8 cellular contexts compared by ENCODE assay signal in the genomic region with DNA sequence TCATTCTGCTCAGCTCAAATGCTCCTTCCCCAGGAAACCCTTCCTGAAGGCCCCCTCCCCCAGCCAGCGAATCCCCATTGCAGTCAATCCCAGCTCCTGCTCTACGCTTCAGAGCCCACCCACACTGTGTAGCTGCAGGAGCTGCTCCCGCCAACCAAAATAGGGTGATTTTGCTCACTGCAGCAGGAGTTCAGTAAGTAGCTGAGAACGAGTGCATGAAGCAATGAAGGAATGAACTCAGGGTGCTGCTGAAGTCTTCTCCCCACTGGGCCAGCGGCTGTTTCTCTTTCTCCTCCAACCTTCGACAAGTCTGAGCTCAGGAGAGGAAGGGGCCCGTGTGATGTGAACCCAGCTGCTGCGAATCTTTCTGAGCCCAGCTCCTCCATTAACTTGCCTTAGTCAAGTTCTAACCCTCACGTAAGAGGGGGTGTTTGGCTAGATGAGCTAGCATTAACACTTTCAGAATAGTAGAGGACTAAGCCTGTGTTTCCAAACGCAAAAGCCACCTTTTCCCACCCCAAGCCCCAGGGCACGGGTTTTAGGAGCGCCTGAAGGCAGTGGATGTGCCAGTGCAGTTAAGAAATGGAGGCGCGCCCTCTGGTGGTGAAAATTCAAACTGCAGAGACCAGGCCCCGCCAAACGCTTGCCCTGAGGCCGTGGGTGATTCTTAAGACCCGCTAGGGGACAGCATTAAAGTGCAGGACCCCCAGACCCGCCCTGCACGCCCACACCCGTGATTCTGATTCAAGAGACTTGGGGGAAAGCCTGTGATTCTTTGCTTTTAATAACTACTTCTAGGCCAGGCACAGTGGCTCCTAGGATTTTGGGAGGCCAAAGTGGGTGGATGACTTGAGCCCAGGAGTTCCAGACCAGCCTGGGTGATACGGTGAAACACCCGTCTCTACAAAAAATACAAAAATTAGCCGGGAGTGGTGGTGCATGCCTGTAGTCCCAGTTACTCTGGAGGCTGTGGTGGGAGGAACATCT. TPM values are rescaled to one million over a fixed set of nuclear protein-coding genes. Genes with fewer than 3 reads are reported as not detected.
DNase-seq lines count a peak whose midpoint lies in the region; ATAC-seq, FAIRE-seq and TF ChIP-seq lines count a peak whose summit lies in the region.

No MANE protein-coding gene starts in this region.

- TF ChIP-seq POLR2A in GM12878 (IDR thresholded peaks at IDR 0.05; ENCODE audit: low read depth, low read length), result no peak

- no peaks in the 10 kb centered on the region for H3K79me2 ChIP-seq in GM12878 (ENCODE audit: control insufficient read depth, insufficient read depth, low read length)

- TF ChIP-seq RAD21 in GM12878 (IDR thresholded peaks at IDR 0.05; ENCODE audit: insufficient read depth, low read depth, low read length), result peak; percentile 61

- 8% methylated on average over 24 of the region's 24 CpGs for WGBS in GM12878 (ENCODE audit: insufficient coverage, insufficient replicate concordance, low lambda C conversion rate, missing lambda C conversion rate)

- H3K4me1 Mint-ChIP-seq in T-cell, result no peaks in the 10 kb centered on the region

- peak; percentile 22 for DNase-seq in NK-92 treated with Interleukin-12 subunit alpha and Interleukin-12 subunit beta, amount 100 ng/mL, for 24 hours (lab: John Stamatoyannopoulos, UW)
- DNase-seq in NK-92 (lab: John Stamatoyannopoulos, UW; ENCODE audit: unreplicated experiment) (no peak), HUDEP-2 (lab: John Stamatoyannopoulos, UW; ENCODE audit: unreplicated experiment in 76 of 76) (peak in 39 of 76 experiments; percentile 1 to 55 (median 29)), T-cell (peak in 25 of 34 experiments; percentile 5 to 42 (median 25)), GM12878 (ENCODE audit: low read depth, low spot score) (no peak), iris pigment epithelial cell (ENCODE audit: low read depth) (peak; percentile 52)
- peak; percentile 27 to 54 for DNase-seq in stimulated activated CD4-positive, alpha-beta T cell treated with anti-CD3 and anti-CD28 coated beads, Interleukin-1b, Interleukin-23, amount 100 ng/mL, for 4 hours (ENCODE audit: low read depth in 2 of 2)

- H3K27ac Mint-ChIP-seq in T-cell, result no peak overlapping the region

- ATAC-seq in T-cell (replicated peaks in 1 of 4) (peak in 1 of 4 experiments; percentile 40), GM12878 (peak; percentile 93), GM19452 (IDR thresholded peaks at IDR 0.05; ENCODE audit: unreplicated experiment) (no peak)

- H3K4me3 ChIP-seq in GM12878, result no peak overlapping the region

- H3K4me2 ChIP-seq in GM12878 (ENCODE audit: control insufficient read depth, insufficient read depth), result no peak overlapping the region

- H3K4me3 Mint-ChIP-seq in T-cell, result no peak overlapping the region

- in situ Hi-C loops in GM12878 (cut with MboI), result loop anchor here (5.0 kb wide), 1 partner anchor 117 kb away; no protein-coding TSS in a partner anchor

- no peaks in the 10 kb centered on the region for H4K20me1 ChIP-seq in GM12878 (ENCODE audit: control insufficient read depth, insufficient read depth)

- H3K4me1 ChIP-seq in GM12878 (ENCODE audit: control insufficient read depth, insufficient read depth, low read length), result no peaks in the 10 kb centered on the region

- H3K36me3 Mint-ChIP-seq in T-cell, result no peaks in the 10 kb centered on the region

- H3K9me3 Mint-ChIP-seq in T-cell, result peaks cover 2 to 13% (median 7%) of the 10 kb centered on the region in 3 donors

- CTCF ChIA-PET in T-cell (lab: Charles Lee), result no interaction called here
- CTCF ChIA-PET in GM12878 (lab: Yijun Ruan, JAX), result interaction anchor here (0.6 to 3.2 kb wide), 23 partner anchors 8 to 413 kb away, joined by 3 to 22 read pairs (median 3); partner anchors contain the start of gene SERPINA4

- intact Hi-C loops in GM12878 (cut with micrococcal nuclease; ENCODE audit: unreplicated experiment), result loop anchor here (1.0 kb wide), 4 partner anchors 63 to 417 kb away; no protein-coding TSS in a partner anchor

- no peak for TF ChIP-seq EP300 in GM12878 (IDR thresholded peaks at IDR 0.05; ENCODE audit: borderline replicate concordance in 1 of 2, control insufficient read depth in 1 of 2, low read depth in 2 of 2, low read length in 2 of 2)

- SMC1A ChIA-PET in GM12878 (lab: Charles Lee; ENCODE audit: uncharacterized antibody, unreplicated experiment), result interaction anchor here (0.8 to 1.3 kb wide), 4 partner anchors 113 to 126 kb away, joined by 3 to 10 read pairs (median 4); no protein-coding TSS in a partner anchor

- no peak overlapping the region for H3K9ac ChIP-seq in GM12878 (ENCODE audit: control insufficient read depth, insufficient read depth, low read length)

- RAD21 ChIA-PET in GM12878 (lab: Charles Lee; ENCODE audit: unreplicated experiment), result interaction anchor here (0.6 to 2.7 kb wide), 6 partner anchors 19 to 416 kb away, joined by 3 to 12 read pairs (median 3); no protein-coding TSS in a partner anchor

- H3K27me3 Mint-ChIP-seq in T-cell, result peaks cover 25 to 26% of the 10 kb centered on the region in 2 donors

- no peaks in the 10 kb centered on the region; the same call in 2 of the 3 replicates for H3K9me3 ChIP-seq in GM12878 (replicated peaks; ENCODE audit: control insufficient read depth, insufficient read depth, low read length)

- no peaks in the 10 kb centered on the region for H3K36me3 ChIP-seq in GM12878 (ENCODE audit: control insufficient read depth in 2 of 2, insufficient read depth in 2 of 2, low read length in 1 of 2)

- TF ChIP-seq CTCF in GM12878 (IDR thresholded peaks at IDR 0.05 in 2 of 3, conservative IDR thresholded peaks at IDR 0.05 in 1 of 3; ENCODE audit: control insufficient read depth in 2 of 3, extremely low read depth in 1 of 3, insufficient read depth in 1 of 3, low read depth in 3 of 3, low read length in 3 of 3), result peak; percentile 78 to 86 (median 86)

- no peak overlapping the region for H3K27ac ChIP-seq in GM12878 (ENCODE audit: control insufficient read depth, insufficient read depth)

- peaks cover 0 to 8% of the 10 kb centered on the region in 2 experiments; a peak in 1 of 4 replicates for H3K27me3 ChIP-seq in GM12878 (replicated peaks in 1 of 2; ENCODE audit: control insufficient read depth in 2 of 2, insufficient read depth in 2 of 2, low read length in 1 of 2)

- FAIRE-seq in GM12878 (lab: Jason Lieb, UNC), result peak; percentile 86

- POLR2A ChIA-PET in T-cell (lab: Charles Lee) (no interaction called here), GM12878 (lab: Charles Lee) (no interaction called here)

- no peak overlapping the region for H2AFZ ChIP-seq in GM12878 (ENCODE audit: control insufficient read depth, low read depth, low read length)

- BruUV-seq in GM12878 (replicated peaks; lab: Mats Ljungman, UMichigan), result no TSS peak

RNA-seq across cellular contexts. Expression of gene SERPINA4, which starts 11.9 kb away (rescaled TPM):
- total RNA-seq in T-cell (under 1 TPM in 1 of 5 donors, not detected in 4; 0.22 TPM), GM12878 (2014; rRNA removed) (not detected in 2 replicates), GM12878 (2014; rRNA removed; fragmentation: Illumina TruSeq; extraction: Trizol) (not detected in 2 replicates), GM12878 (2021) (0.13 TPM in 1 of 2 replicates, not detected in the other)
- not detected in 2 replicates for total RNA-seq in GM12878 (2013; cell fraction: nucleolus; rRNA removed)
- polyA plus RNA-seq in GM12878 (2011; ENCODE audit: low read depth), result not detected
- polyA plus RNA-seq in GM12878 (2011; rRNA removed) (0.04 TPM in 1 of 2 replicates, not detected in the other), GM12878 (2014; fragmentation: Illumina TruSeq; extraction: Trizol) (not detected in 2 replicates), GM12878 (2014; fragmentation: Nextera tagmentation; extraction: Ambion mirVana) (not detected), GM12878 (2014; rRNA removed) (not detected in 2 replicates), GM12878 (2016; fragmentation: Nextera tagmentation; extraction: Ambion mirVana) (not detected)
- 0.03 and 0.05 TPM in 2 replicates for polyA plus RNA-seq in GM12878 (2011; cell fraction: cytosol; rRNA removed)
- polyA plus RNA-seq in GM12878 (2011; cell fraction: nucleus; rRNA removed), result 0.07 TPM in 1 of 2 replicates, not detected in the other
- polyA plus RNA-seq in GM12878 (2012), result not detected in 2 replicates
- polyA minus RNA-seq in GM12878 (2011; rRNA and poly(A)+ RNA removed), result not detected in 2 replicates
- polyA minus RNA-seq in GM12878 (2011; cell fraction: cytosol; rRNA and poly(A)+ RNA removed), result not detected in 2 replicates
- not detected in 2 replicates for polyA minus RNA-seq in GM12878 (2011; cell fraction: nucleus; rRNA and poly(A)+ RNA removed)

RNA-seq across cellular contexts. Expression of gene SERPINA5, which starts 31.9 kb away (rescaled TPM):
- 1 to 10 TPM in 1 of 5 donors, under 1 TPM in 2, not detected in 2; 0.92 to 1.1 (median 0.99) TPM for total RNA-seq in T-cell
- not detected in 2 replicates for total RNA-seq in GM12878 (2013; cell fraction: nucleolus; rRNA removed)
- total RNA-seq in GM12878 (2014; rRNA removed), result not detected in 2 replicates
- not detected in 2 replicates for total RNA-seq in GM12878 (2014; rRNA removed; fragmentation: Illumina TruSeq; extraction: Trizol)
- 0.56 and 0.90 TPM in 2 replicates for total RNA-seq in GM12878 (2021)
- polyA plus RNA-seq in GM12878 (2011; ENCODE audit: low read depth), result not detected
- polyA plus RNA-seq in GM12878 (2011; rRNA removed), result not detected in 2 replicates
- polyA plus RNA-seq in GM12878 (2011; cell fraction: cytosol; rRNA removed), result 0.12 TPM in 1 of 2 replicates, not detected in the other
- not detected in 2 replicates for polyA plus RNA-seq in GM12878 (2011; cell fraction: nucleus; rRNA removed)
- not detected in 2 replicates for polyA plus RNA-seq in GM12878 (2012)
- not detected in 2 replicates for polyA plus RNA-seq in GM12878 (2014; fragmentation: Illumina TruSeq; extraction: Trizol)
- polyA plus RNA-seq in GM12878 (2014; fragmentation: Nextera tagmentation; extraction: Ambion mirVana), result not detected
- polyA plus RNA-seq in GM12878 (2014; rRNA removed), result not detected in 2 replicates
- polyA plus RNA-seq in GM12878 (2016; fragmentation: Nextera tagmentation; extraction: Ambion mirVana), result not detected
- not detected in 2 replicates for polyA minus RNA-seq in GM12878 (2011; rRNA and poly(A)+ RNA removed)
- not detected in 2 replicates for polyA minus RNA-seq in GM12878 (2011; cell fraction: cytosol; rRNA and poly(A)+ RNA removed)
- not detected in 2 replicates for polyA minus RNA-seq in GM12878 (2011; cell fraction: nucleus; rRNA and poly(A)+ RNA removed)

RNA-seq across cellular contexts. Expression of gene SERPINA12, which starts 40.0 kb away (rescaled TPM):
- total RNA-seq in T-cell (not detected), GM12878 (2014; rRNA removed) (not detected in 2 replicates), GM12878 (2014; rRNA removed; fragmentation: Illumina TruSeq; extraction: Trizol) (not detected in 2 replicates), GM12878 (2021) (not detected in 2 replicates)
- total RNA-seq in GM12878 (2013; cell fraction: nucleolus; rRNA removed), result not detected in 2 replicates
- not detected for polyA plus RNA-seq in GM12878 (2011; ENCODE audit: low read depth)
- polyA plus RNA-seq in GM12878 (2011; rRNA removed) (not detected in 2 replicates), GM12878 (2014; fragmentation: Illumina TruSeq; extraction: Trizol) (not detected in 2 replicates), GM12878 (2014; fragmentation: Nextera tagmentation; extraction: Ambion mirVana) (not detected), GM12878 (2014; rRNA removed) (not detected in 2 replicates), GM12878 (2016; fragmentation: Nextera tagmentation; extraction: Ambion mirVana) (not detected)
- not detected in 2 replicates for polyA plus RNA-seq in GM12878 (2011; cell fraction: cytosol; rRNA removed)
- polyA plus RNA-seq in GM12878 (2011; cell fraction: nucleus; rRNA removed), result not detected in 2 replicates
- polyA plus RNA-seq in GM12878 (2012), result not detected in 2 replicates
- not detected in 2 replicates for polyA minus RNA-seq in GM12878 (2011; rRNA and poly(A)+ RNA removed)
- polyA minus RNA-seq in GM12878 (2011; cell fraction: cytosol; rRNA and poly(A)+ RNA removed), result not detected in 2 replicates
- polyA minus RNA-seq in GM12878 (2011; cell fraction: nucleus; rRNA and poly(A)+ RNA removed), result not detected in 2 replicates

Comparison
In these comparisons a context has a peak if more than half of its experiments do, and no peak if none do; other contexts are left out.
1. DNase-seq: peak in NK-92 treated with Interleukin-12 subunit alpha and Interleukin-12 subunit beta, amount 100 ng/mL, for 24 hours (single experiment), HUDEP-2 (39 of 76), T-cell (25 of 34), iris pigment epithelial cell (single experiment) and stimulated activated CD4-positive, alpha-beta T cell treated with anti-CD3 and anti-CD28 coated beads, Interleukin-1b, Interleukin-23, amount 100 ng/mL, for 4 hours (2 of 2); none in NK-92 (single experiment) and GM12878 (single experiment).